ENCODE assay signal across 9 cellular contexts in genomic region chr5:157744055-157745011, GRCh38. TPM values are rescaled to one million over a fixed set of nuclear protein-coding genes. Genes with fewer than 3 reads are reported as not detected.
A peak's percentile ranks its signal among the peaks of the same experiment; 100 is the strongest.
DNase-seq lines count a peak whose midpoint lies in the region; ATAC-seq, FAIRE-seq and TF ChIP-seq lines count a peak whose summit lies in the region.
"Had no signal": no experiment of that assay in that cellular context is flagged by ENCODE, and none has a peak within 500 bp of the region (broad histone marks: within the 10 kb centered on the region; RNA-seq: fewer than 3 reads in every experiment).

No MANE protein-coding gene starts in this region.

- in situ Hi-C loops in HepG2 (cut with HindIII; ENCODE audit: extremely low pct_ligation_motif_present, low pct_unique_long_range_greater_than_20kb) = loop anchor here (5.0 to 25.0 kb wide), 2 partner anchors 72 to 407 kb away; partner anchors contain the start of gene C5orf52

- intact Hi-C loops in HepG2 (cut with micrococcal nuclease; ENCODE audit: unreplicated experiment) = no loop called here

- H2AFZ ChIP-seq in HepG2 (ENCODE audit: low read length) = peak overlapping the region; percentile 91

- peak overlapping the region; percentile 79 for H3K4me3 ChIP-seq in SJCRH30
- H3K4me3 ChIP-seq in HepG2 (replicated peaks in 1 of 3; ENCODE audit: insufficient read depth in 1 of 3, low read depth in 2 of 3, low read length in 3 of 3) = peak overlapping the region; percentile 74 to 88 (median 84)

- H3K4me2 ChIP-seq in HepG2 (ENCODE audit: low read depth, low read length) = peak overlapping the region; percentile 94

- H3K9me3 Mint-ChIP-seq in activated T-cell treated with anti-CD3 and anti-CD28 coated beads, Interleukin-2, amount 50 U/mL, for 24 hours = no peaks in the 10 kb centered on the region
- no peaks in the 10 kb centered on the region for H3K9me3 Mint-ChIP-seq in stimulated activated naive CD8-positive, alpha-beta T cell treated with anti-CD3 and anti-CD28 coated beads, Interleukin-15, Interleukin-2, amounts not matched to agents 100 ng/mL and 50 ng/mL, for 24 hours

- DNase-seq in activated T-cell treated with anti-CD3 and anti-CD28 coated beads, Interleukin-2, amount 50 U/mL, for 24 hours = peak; percentile 56
- no peak for DNase-seq in activated T-cell treated with anti-CD3 and anti-CD28 coated beads, Interleukin-2, amount 50 U/mL, for 1 hour
- DNase-seq in SJCRH30 (peak; percentile 36 to 40), cerebellar cortex (ENCODE audit: low spot score) (peak; percentile 14), HepG2 (ENCODE audit: low spot score) (no peak), amniotic stem cell (lab: John Stamatoyannopoulos, UW) (no peak)

- H3K27ac Mint-ChIP-seq in activated T-cell treated with anti-CD3 and anti-CD28 coated beads, Interleukin-2, amount 50 U/mL, for 24 hours = peak overlapping the region; percentile 92
- peak overlapping the region; percentile 96 for H3K27ac Mint-ChIP-seq in stimulated activated naive CD8-positive, alpha-beta T cell treated with anti-CD3 and anti-CD28 coated beads, Interleukin-15, Interleukin-2, amounts not matched to agents 100 ng/mL and 50 ng/mL, for 24 hours

- H3K27me3 Mint-ChIP-seq in activated T-cell treated with anti-CD3 and anti-CD28 coated beads, Interleukin-2, amount 50 U/mL, for 24 hours = no peaks in the 10 kb centered on the region
- no peaks in the 10 kb centered on the region for H3K27me3 Mint-ChIP-seq in stimulated activated naive CD8-positive, alpha-beta T cell treated with anti-CD3 and anti-CD28 coated beads, Interleukin-15, Interleukin-2, amounts not matched to agents 100 ng/mL and 50 ng/mL, for 24 hours

- CTCF ChIA-PET in HepG2 (lab: Yijun Ruan, JAX; ENCODE audit: low intra/inter-chr PET ratio, low total read pairs) = interaction anchor here (1.1 to 2.7 kb wide), 4 partner anchors 14 to 490 kb away, joined by 3 to 54 read pairs (median 7); no protein-coding TSS in a partner anchor

- H4K20me1 ChIP-seq in HepG2 (ENCODE audit: insufficient read depth, low read length) = no peaks in the 10 kb centered on the region

- FAIRE-seq in HepG2 (lab: Jason Lieb, UNC) = no peak

- H3K36me3 ChIP-seq in SJCRH30 (peaks cover 9% of the 10 kb centered on the region; the same call in 1 of the 2 replicates), HepG2 (replicated peaks in 1 of 2; ENCODE audit: control insufficient read depth in 1 of 2, insufficient read depth in 2 of 2, low read length in 2 of 2) (peaks cover 0 to 2% of the 10 kb centered on the region in 2 experiments; a peak in 1 of 5 replicates)

- H3K4me3 Mint-ChIP-seq in activated T-cell treated with anti-CD3 and anti-CD28 coated beads, Interleukin-2, amount 50 U/mL, for 24 hours = peak overlapping the region; percentile 85
- H3K4me3 Mint-ChIP-seq in stimulated activated naive CD8-positive, alpha-beta T cell treated with anti-CD3 and anti-CD28 coated beads, Interleukin-15, Interleukin-2, amounts not matched to agents 100 ng/mL and 50 ng/mL, for 24 hours = peak overlapping the region; percentile 96

- no peak for TF ChIP-seq RAD21 in HepG2 (CRISPR knock-in tag; IDR thresholded peaks at IDR 0.05)

- H3K27me3 ChIP-seq in SJCRH30 (no peaks in the 10 kb centered on the region), HepG2 (ENCODE audit: control insufficient read depth in 1 of 2, insufficient read depth in 2 of 2, low read length in 2 of 2) (no peaks in the 10 kb centered on the region; a peak in 1 of 5 replicates)

- H3K27ac ChIP-seq in SJCRH30 (peak overlapping the region; percentile 41), HepG2 (ENCODE audit: extremely low read length, insufficient read depth, low read length) (peak overlapping the region; percentile 28)
- H3K27ac ChIP-seq: epithelial cell of prostate had no signal

- TF ChIP-seq POLR2A in HepG2 (IDR thresholded peaks at IDR 0.05; ENCODE audit: insufficient read depth in 1 of 2, low read depth in 2 of 2, low read length in 2 of 2) = no peak

- peak; percentile 19 for ATAC-seq in HG02870 (IDR thresholded peaks at IDR 0.05; ENCODE audit: unreplicated experiment)
- peak; percentile 19 for ATAC-seq in HepG2

- H3K9ac ChIP-seq in HepG2 (ENCODE audit: insufficient read depth, low read depth, low read length) = peak overlapping the region; percentile 75

- POLR2A ChIA-PET in HepG2 (lab: Yijun Ruan, JAX) = interaction anchor here (2.0 kb wide), 1 partner anchor 13 kb away, joined by 13 read pairs; the partner anchor contains the start of gene THG1L

- no peaks in the 10 kb centered on the region for H3K9me3 ChIP-seq in SJCRH30 (replicated peaks)
- H3K9me3 ChIP-seq in HepG2 (ENCODE audit: low read length) = no peaks in the 10 kb centered on the region

- peaks cover 49% of the 10 kb centered on the region for H3K4me1 Mint-ChIP-seq in activated T-cell treated with anti-CD3 and anti-CD28 coated beads, Interleukin-2, amount 50 U/mL, for 24 hours (ENCODE audit: low read depth)
- H3K4me1 Mint-ChIP-seq in stimulated activated naive CD8-positive, alpha-beta T cell treated with anti-CD3 and anti-CD28 coated beads, Interleukin-15, Interleukin-2, amounts not matched to agents 100 ng/mL and 50 ng/mL, for 24 hours (ENCODE audit: low read depth) = peaks cover 48% of the 10 kb centered on the region

- 14% methylated on average over 35 of the region's 55 CpGs for WGBS in HepG2 (ENCODE audit: low lambda C conversion rate)

- H3K4me1 ChIP-seq in SJCRH30 = peaks cover 9% of the 10 kb centered on the region; the same call in 1 of the 2 replicates
- H3K4me1 ChIP-seq in HepG2 (ENCODE audit: insufficient read depth, low read length) = peaks cover 20% of the 10 kb centered on the region

- TF ChIP-seq EP300 in HepG2 (IDR thresholded peaks at IDR 0.05; ENCODE audit: low read depth in 2 of 2, low read length in 2 of 2) (no peak), HepG2 (CRISPR knock-in tag; IDR thresholded peaks at IDR 0.05; ENCODE audit: borderline replicate concordance) (no peak)

- no peak for TF ChIP-seq CTCF in HepG2 (CRISPR knock-in tag; IDR thresholded peaks at IDR 0.05)

- peaks cover 35% of the 10 kb centered on the region for H3K36me3 Mint-ChIP-seq in activated T-cell treated with anti-CD3 and anti-CD28 coated beads, Interleukin-2, amount 50 U/mL, for 24 hours (ENCODE audit: low read depth)
- peaks cover 11% of the 10 kb centered on the region for H3K36me3 Mint-ChIP-seq in stimulated activated naive CD8-positive, alpha-beta T cell treated with anti-CD3 and anti-CD28 coated beads, Interleukin-15, Interleukin-2, amounts not matched to agents 100 ng/mL and 50 ng/mL, for 24 hours (ENCODE audit: low read depth)

- BruUV-seq in HepG2 (replicated peaks; lab: Mats Ljungman, UMichigan) = no TSS peak

- H3K79me2 ChIP-seq in HepG2 (ENCODE audit: insufficient read depth, low read length) = peaks cover 7% of the 10 kb centered on the region

RNA-seq across cellular contexts. Expression of gene LSM11, which starts 0.8 kb away (rescaled TPM):
- total RNA-seq in SJCRH30 (2014; rRNA removed; shearing (Covaris generic)) = 10.9 and 11.0 TPM in 2 replicates
- total RNA-seq in HepG2 (2016; rRNA removed; fragmentation: Illumina TruSeq; extraction: Trizol) = 7.2 and 9.9 TPM in 2 replicates
- total RNA-seq in HepG2 (2016; cell fraction: cytosol; rRNA removed; fragmentation: Illumina TruSeq; extraction: Trizol; ENCODE audit: low read depth) = 0.97 and 1.1 TPM in 2 replicates
- 7.2 and 9.4 TPM in 2 replicates for total RNA-seq in HepG2 (2016; cell fraction: insoluble cytoplasmic fraction; rRNA removed; fragmentation: Illumina TruSeq; extraction: Trizol)
- 4.1 and 4.9 TPM in 2 replicates for total RNA-seq in HepG2 (2016; cell fraction: membrane; rRNA removed; fragmentation: Illumina TruSeq; extraction: Trizol)
- total RNA-seq in HepG2 (2016; cell fraction: nucleus; rRNA removed; fragmentation: Illumina TruSeq; extraction: Trizol) = 5.1 and 5.6 TPM in 2 replicates
- 3.3 and 4.5 TPM in 2 replicates for polyA plus RNA-seq in HepG2 (2011; rRNA removed)
- polyA plus RNA-seq in HepG2 (2011; cell fraction: cytosol; rRNA removed) = 2.3 and 2.8 TPM in 2 replicates
- polyA plus RNA-seq in HepG2 (2011; cell fraction: nucleus; rRNA removed) = 2.7 and 3.3 TPM in 2 replicates
- 3.3 and 4.6 TPM in 2 replicates for polyA plus RNA-seq in HepG2 (2012)
- 0.75 and 0.80 TPM in 2 replicates for polyA plus RNA-seq in HepG2 (2016; cell fraction: cytosol; fragmentation: Illumina TruSeq; extraction: Trizol; ENCODE audit: low read depth)
- polyA plus RNA-seq in HepG2 (2016; cell fraction: insoluble cytoplasmic fraction; fragmentation: Illumina TruSeq; extraction: Trizol; ENCODE audit: low read depth) = 6.0 and 6.6 TPM in 2 replicates
- 1.6 and 1.9 TPM in 2 replicates for polyA plus RNA-seq in HepG2 (2016; cell fraction: membrane; fragmentation: Illumina TruSeq; extraction: Trizol; ENCODE audit: low read depth)
- 6.6 and 6.9 TPM in 2 replicates for polyA plus RNA-seq in HepG2 (2016; cell fraction: nucleus; fragmentation: Illumina TruSeq; extraction: Trizol; ENCODE audit: insufficient read depth, low read depth)
- polyA minus RNA-seq in HepG2 (2011; rRNA and poly(A)+ RNA removed; ENCODE audit: low replicate concordance) = 5.8 and 7.3 TPM in 2 replicates
- 4.1 and 5.1 TPM in 2 replicates for polyA minus RNA-seq in HepG2 (2011; cell fraction: cytosol; rRNA and poly(A)+ RNA removed)
- polyA minus RNA-seq in HepG2 (2011; cell fraction: nucleus; rRNA and poly(A)+ RNA removed) = 3.5 and 3.6 TPM in 2 replicates

RNA-seq across cellular contexts. Expression of gene THG1L, which starts 13.1 kb away (rescaled TPM):
- 23.8 and 27.2 TPM in 2 replicates for total RNA-seq in SJCRH30 (2014; rRNA removed; shearing (Covaris generic))
- 16.6 and 21.7 TPM in 2 replicates for total RNA-seq in HepG2 (2016; rRNA removed; fragmentation: Illumina TruSeq; extraction: Trizol)
- 6.2 and 8.9 TPM in 2 replicates for total RNA-seq in HepG2 (2016; cell fraction: cytosol; rRNA removed; fragmentation: Illumina TruSeq; extraction: Trizol; ENCODE audit: low read depth)
- total RNA-seq in HepG2 (2016; cell fraction: insoluble cytoplasmic fraction; rRNA removed; fragmentation: Illumina TruSeq; extraction: Trizol) = 16.7 and 23.3 TPM in 2 replicates
- total RNA-seq in HepG2 (2016; cell fraction: membrane; rRNA removed; fragmentation: Illumina TruSeq; extraction: Trizol) = 17.6 and 19.1 TPM in 2 replicates
- 8.0 and 8.3 TPM in 2 replicates for total RNA-seq in HepG2 (2016; cell fraction: nucleus; rRNA removed; fragmentation: Illumina TruSeq; extraction: Trizol)
- polyA plus RNA-seq in HepG2 (2011; rRNA removed) = 13.8 and 17.2 TPM in 2 replicates
- polyA plus RNA-seq in HepG2 (2011; cell fraction: cytosol; rRNA removed) = 15.0 and 15.5 TPM in 2 replicates
- 3.8 and 6.5 TPM in 2 replicates for polyA plus RNA-seq in HepG2 (2011; cell fraction: nucleus; rRNA removed)
- polyA plus RNA-seq in HepG2 (2012) = 17.7 and 18.9 TPM in 2 replicates
- polyA plus RNA-seq in HepG2 (2016; cell fraction: cytosol; fragmentation: Illumina TruSeq; extraction: Trizol; ENCODE audit: low read depth) = 11.6 and 13.8 TPM in 2 replicates
- 24.1 and 27.8 TPM in 2 replicates for polyA plus RNA-seq in HepG2 (2016; cell fraction: insoluble cytoplasmic fraction; fragmentation: Illumina TruSeq; extraction: Trizol; ENCODE audit: low read depth)
- 19.7 and 24.1 TPM in 2 replicates for polyA plus RNA-seq in HepG2 (2016; cell fraction: membrane; fragmentation: Illumina TruSeq; extraction: Trizol; ENCODE audit: low read depth)
- 15.7 and 15.8 TPM in 2 replicates for polyA plus RNA-seq in HepG2 (2016; cell fraction: nucleus; fragmentation: Illumina TruSeq; extraction: Trizol; ENCODE audit: insufficient read depth, low read depth)
- polyA minus RNA-seq in HepG2 (2011; rRNA and poly(A)+ RNA removed; ENCODE audit: low replicate concordance) = 36.1 and 50.0 TPM in 2 replicates
- 12.7 and 15.7 TPM in 2 replicates for polyA minus RNA-seq in HepG2 (2011; cell fraction: cytosol; rRNA and poly(A)+ RNA removed)
- polyA minus RNA-seq in HepG2 (2011; cell fraction: nucleus; rRNA and poly(A)+ RNA removed) = 12.0 and 13.2 TPM in 2 replicates

Comparison
In these comparisons a context has a peak if more than half of its experiments do, and no peak if none do; other contexts are left out.
1. DNase-seq: peak in activated T-cell treated with anti-CD3 and anti-CD28 coated beads, Interleukin-2, amount 50 U/mL, for 24 hours (single experiment), SJCRH30 (2 of 2) and cerebellar cortex (single experiment); none in activated T-cell treated with anti-CD3 and anti-CD28 coated beads, Interleukin-2, amount 50 U/mL, for 1 hour (single experiment), HepG2 (single experiment) and amniotic stem cell (single experiment).